Comparison of ENCODE assay signal across 28 cellular contexts in genomic region chr10:69182005-69182404, GRCh38. TPM values are rescaled to one million over a fixed set of nuclear protein-coding genes. Genes with fewer than 3 reads are reported as not detected.
DNase-seq lines count a peak whose midpoint lies in the region; ATAC-seq, FAIRE-seq and TF ChIP-seq lines count a peak whose summit lies in the region.
"Had no signal": no experiment of that assay in that cellular context is flagged by ENCODE, and none has a peak within 500 bp of the region (broad histone marks: within the 10 kb centered on the region; RNA-seq: fewer than 3 reads in every experiment).

No MANE protein-coding gene starts in this region.

- intact Hi-C loops in MCF 10A (cut with micrococcal nuclease) (no loop called here), breast epithelium (cut with DNase I; ENCODE audit: low total_unique reads) (no loop called here), K562 (cut with micrococcal nuclease) (no loop called here)

- H3K14ac ChIP-seq in trophoblast cell (ENCODE audit: low read length): no peak overlapping the region

- DNase-seq in MCF 10A (ENCODE audit: unreplicated experiment) (no peak), breast epithelium (ENCODE audit: low spot score in 2 of 2) (no peak), K562 (ENCODE audit: extremely low read depth in 1 of 4, low spot score in 3 of 4) (no peak), trophoblast cell (no peak), NOMO-1 treated with dmso at 0.1 percent for 144 hours (lab: John Stamatoyannopoulos, UW; ENCODE audit: unreplicated experiment) (no peak), HuH-7 (ENCODE audit: low spot score) (no peak)
- no peak for DNase-seq in stimulated activated naive CD8-positive, alpha-beta T cell treated with anti-CD3 and anti-CD28 coated beads, Interleukin-15, Interleukin-2, amounts not matched to agents 100 U/mL and 50 U/mL, for 24 hours
- DNase-seq: activated CD4-positive, alpha-beta T cell treated with anti-CD3 and anti-CD28 coated beads for 4 hours; activated naive CD4-positive, alpha-beta T cell treated with anti-CD3 and anti-CD28 coated beads, Interleukin-2, amount 50 U/mL, for 16 hours; AML-193; amniotic stem cell; foreskin fibroblast; GDM1; heart right ventricle; left cardiac atrium; NCI-H1436 treated with DMSO at 0.1 percent for 48 hours; NCI-H510A; uterus had no signal

- in situ Hi-C loops in K562 (cut with MboI): no loop called here

- H2AK5ac ChIP-seq in trophoblast cell (ENCODE audit: low read length): no peak overlapping the region

- peaks cover 31% of the 10 kb centered on the region for H3K36me3 Mint-ChIP-seq in MCF 10A (ENCODE audit: insufficient read depth, unreplicated experiment)

- H4K8ac ChIP-seq in trophoblast cell (ENCODE audit: low read depth, low read length): no peak overlapping the region

- H3K27me3 Mint-ChIP-seq in MCF 10A (ENCODE audit: insufficient read depth, unreplicated experiment): no peaks in the 10 kb centered on the region
- H3K27me3 Mint-ChIP-seq: memory B cell; stimulated activated naive CD8-positive, alpha-beta T cell treated with anti-CD3 and anti-CD28 coated beads, Interleukin-15, Interleukin-2, amounts not matched to agents 100 ng/mL and 50 ng/mL, for 24 hours had no signal

- BruUV-seq in MCF 10A (replicated peaks; lab: Mats Ljungman, UMichigan): no TSS peak
- BruUV-seq in K562 (replicated peaks; lab: Mats Ljungman, UMichigan): no TSS peak

- peak overlapping the region; percentile 26; the same call in 1 of the 2 replicates for H3K4me2 ChIP-seq in KMS-11
- H3K4me2 ChIP-seq in K562 (ENCODE audit: insufficient read depth, low read length): no peak overlapping the region
- no peak overlapping the region for H3K4me2 ChIP-seq in trophoblast cell (ENCODE audit: low read length)

- no peaks in the 10 kb centered on the region for H3K9me1 ChIP-seq in K562 (ENCODE audit: control insufficient read depth, insufficient read depth, low read length)

- H4K12ac ChIP-seq in trophoblast cell (ENCODE audit: low read depth, low read length): no peak overlapping the region

- H3K79me1 ChIP-seq in trophoblast cell (ENCODE audit: low read length): peaks cover 3% of the 10 kb centered on the region

- no peak overlapping the region for H3K23ac ChIP-seq in trophoblast cell (ENCODE audit: low read length)

- no peak overlapping the region for H3K9ac ChIP-seq in KMS-11
- H3K9ac ChIP-seq in K562 (ENCODE audit: insufficient read depth in 1 of 2, low read depth in 2 of 2, low read length in 2 of 2): no peak overlapping the region
- no peak overlapping the region for H3K9ac ChIP-seq in trophoblast cell (ENCODE audit: low read length)

- CTCF ChIA-PET in MCF 10A (lab: Yijun Ruan, JAX) (interaction anchor here (0.7 to 1.0 kb wide), 4 partner anchors 9 to 54 kb away, joined by 3 to 5 read pairs (median 3); no protein-coding TSS in a partner anchor), K562 (lab: Yijun Ruan, JAX; ENCODE audit: low intra/inter-chr PET ratio) (no interaction called here)

- H3K9me3 ChIP-seq in breast epithelium (no peaks in the 10 kb centered on the region), K562 (replicated peaks; ENCODE audit: control insufficient read depth, insufficient read depth, low read depth, low read length) (no peaks in the 10 kb centered on the region), trophoblast cell (ENCODE audit: insufficient read depth, low read depth, low read length) (peaks cover 2% of the 10 kb centered on the region)
- H3K9me3 ChIP-seq: heart right ventricle, thoracic aorta, uterus had no signal

- H3K4me3 ChIP-seq in breast epithelium (no peak overlapping the region), KMS-11 (IDR thresholded peaks at IDR 0.05; ENCODE audit: insufficient read depth, low read depth, low read length) (no peak overlapping the region), K562 (no peak overlapping the region), trophoblast cell (ENCODE audit: low read depth, low read length) (no peak overlapping the region)

- H2BK5ac ChIP-seq in trophoblast cell (ENCODE audit: low read depth, low read length, poor library complexity): no peak overlapping the region

- peaks cover 7 to 16% of the 10 kb centered on the region in 2 donors for H3K4me1 ChIP-seq in breast epithelium
- peaks cover 17% of the 10 kb centered on the region for H3K4me1 ChIP-seq in KMS-11 (ENCODE audit: low read depth, poor library complexity, severe bottlenecking)
- H3K4me1 ChIP-seq in K562 (replicated peaks in 1 of 2; ENCODE audit: control insufficient read depth in 2 of 2, insufficient read depth in 2 of 2, low read length in 2 of 2): peaks cover 7 to 8% of the 10 kb centered on the region in 2 experiments; a peak in 3 of 5 replicates
- H3K4me1 ChIP-seq in trophoblast cell (ENCODE audit: control insufficient read depth in 1 of 2, insufficient read depth in 2 of 2, low read length in 2 of 2): peaks cover 0 to 7% of the 10 kb centered on the region in 2 experiments
- H3K4me1 ChIP-seq: uterus had no signal

- WGBS in K562 (ENCODE audit: insufficient coverage, low coverage, missing lambda C conversion rate): 91% methylated on average over 4 of the region's 4 CpGs
- WGBS in trophoblast cell (ENCODE audit: extremely low coverage, insufficient coverage, insufficient read length): no CpG with 5 or more reads among the region's 4 CpGs

- H4K20me1 ChIP-seq in KMS-11 (ENCODE audit: insufficient read depth) (0 out of 2 replicates have a peak, but pooled peaks cover 3% of the 10 kb centered on the region), K562 (replicated peaks; ENCODE audit: control insufficient read depth, insufficient read depth, low read length) (peaks cover 4% of the 10 kb centered on the region; the same call in 1 of the 2 replicates)

- H3K36me3 ChIP-seq in breast epithelium: no peaks in the 10 kb centered on the region
- no peaks in the 10 kb centered on the region for H3K36me3 ChIP-seq in KMS-11 (ENCODE audit: insufficient read depth)
- H3K36me3 ChIP-seq in K562 (ENCODE audit: control insufficient read depth, insufficient read depth, low read length): peaks cover 47% of the 10 kb centered on the region
- peaks cover 3 to 8% of the 10 kb centered on the region in 2 experiments for H3K36me3 ChIP-seq in trophoblast cell (ENCODE audit: control insufficient read depth in 1 of 2, insufficient read depth in 2 of 2, low read length in 2 of 2)
- H3K36me3 ChIP-seq: thoracic aorta, uterus had no signal

- H4K91ac ChIP-seq in trophoblast cell (ENCODE audit: low read depth, low read length): no peak overlapping the region

- H3K27ac ChIP-seq in breast epithelium (no peak overlapping the region), KMS-11 (no peak overlapping the region), K562 (ENCODE audit: extremely low read depth, low read depth, low read length) (no peak overlapping the region), trophoblast cell (ENCODE audit: low read depth, low read length) (no peak overlapping the region)
- H3K27ac ChIP-seq: coronary artery, heart right ventricle, thoracic aorta, uterus had no signal

- H3K4me3 Mint-ChIP-seq in MCF 10A (ENCODE audit: unreplicated experiment): peak overlapping the region; percentile 92
- H3K4me3 Mint-ChIP-seq: memory B cell had no signal

- peak overlapping the region; percentile 52 for H3K4ac ChIP-seq in trophoblast cell (ENCODE audit: low read depth, low read length)

- H2BK120ac ChIP-seq in trophoblast cell (ENCODE audit: insufficient read depth, low read length, poor library complexity): no peak overlapping the region

- H3K79me2 ChIP-seq in KMS-11 (ENCODE audit: insufficient read depth, low read depth) (peaks cover 66% of the 10 kb centered on the region), K562 (ENCODE audit: control insufficient read depth, insufficient read depth, low read length) (peaks cover 72% of the 10 kb centered on the region), trophoblast cell (ENCODE audit: control insufficient read depth, insufficient read depth, low read length, poor library complexity) (peaks cover 8% of the 10 kb centered on the region)

- H3K18ac ChIP-seq in trophoblast cell (ENCODE audit: low read length): no peak overlapping the region

- TF ChIP-seq CTCF in MCF 10A (IDR thresholded peaks at IDR 0.05; ENCODE audit: unreplicated experiment) (no peak), breast epithelium (IDR thresholded peaks at IDR 0.05) (no peak), KMS-11 (conservative IDR thresholded peaks at IDR 0.05; ENCODE audit: low read depth, low read length) (no peak), K562 (IDR thresholded peaks at IDR 0.05 in 2 of 3, conservative IDR thresholded peaks at IDR 0.05 in 1 of 3; ENCODE audit: insufficient read depth in 2 of 3, low read depth in 1 of 3, low read length in 3 of 3) (no peak)

- no peak overlapping the region for H2BK12ac ChIP-seq in trophoblast cell (ENCODE audit: low read length)

- no peaks in the 10 kb centered on the region for H3K9me3 Mint-ChIP-seq in MCF 10A (ENCODE audit: unreplicated experiment)
- H3K9me3 Mint-ChIP-seq: memory B cell; stimulated activated naive CD8-positive, alpha-beta T cell treated with anti-CD3 and anti-CD28 coated beads, Interleukin-15, Interleukin-2, amounts not matched to agents 100 ng/mL and 50 ng/mL, for 24 hours had no signal

- no peak for ATAC-seq in K562
- ATAC-seq in stimulated activated naive CD8-positive, alpha-beta T cell treated with anti-CD3 and anti-CD28 coated beads, Interleukin-15, Interleukin-2, amounts not matched to agents 100 U/mL and 50 U/mL, for 24 hours: no peak
- ATAC-seq: heart right ventricle, left cardiac atrium, Right ventricle myocardium inferior, SK-N-SH treated with all-trans-retinoic acid at 6 μM for 48 hours had no signal

- no peak overlapping the region for H2AFZ ChIP-seq in KMS-11 (ENCODE audit: low read depth)
- no peak overlapping the region for H2AFZ ChIP-seq in K562 (ENCODE audit: low read depth, low read length)
- H2AFZ ChIP-seq in trophoblast cell (ENCODE audit: insufficient read depth, low read length, poor library complexity): no peak overlapping the region

- POLR2A ChIA-PET in MCF 10A (lab: Yijun Ruan, JAX) (no interaction called here), K562 (lab: Yijun Ruan, JAX) (interaction anchor here (0.7 kb wide), 1 partner anchor 152 kb away, joined by 4 read pairs; no protein-coding TSS in a partner anchor)

- TF ChIP-seq EP300 in K562 (IDR thresholded peaks at IDR 0.05; ENCODE audit: low read length): no peak

- no peak for TF ChIP-seq RAD21 in K562 (CRISPR knock-in tag; conservative IDR thresholded peaks at IDR 0.05 in 1 of 2, IDR thresholded peaks at IDR 0.05 in 1 of 2)

- TF ChIP-seq POLR2A in breast epithelium (IDR thresholded peaks at IDR 0.05): no peak
- no peak for TF ChIP-seq POLR2A in K562 (conservative IDR thresholded peaks at IDR 0.05)

- peaks cover 36% of the 10 kb centered on the region for H3K4me1 Mint-ChIP-seq in MCF 10A (ENCODE audit: insufficient read depth, unreplicated experiment)

- H3K27ac Mint-ChIP-seq in MCF 10A (ENCODE audit: low read depth, unreplicated experiment): no peak overlapping the region

- FAIRE-seq in K562 (lab: Jason Lieb, UNC): no peak
- FAIRE-seq: A204.1, H54 had no signal

- no peaks in the 10 kb centered on the region for H3K27me3 ChIP-seq in breast epithelium
- no peaks in the 10 kb centered on the region for H3K27me3 ChIP-seq in KMS-11 (ENCODE audit: insufficient read depth, low read depth)
- H3K27me3 ChIP-seq in K562 (ENCODE audit: control insufficient read depth in 2 of 2, insufficient read depth in 2 of 2, low read length in 2 of 2): no peaks in the 10 kb centered on the region
- no peaks in the 10 kb centered on the region for H3K27me3 ChIP-seq in trophoblast cell (ENCODE audit: insufficient read depth, low read length)
- H3K27me3 ChIP-seq: heart right ventricle, uterus had no signal

RNA-seq across cellular contexts. Expression of gene SUPV3L1, which starts 2.0 kb away (rescaled TPM):
- total RNA-seq in MCF 10A (2022): 65.1 and 73.6 TPM in 2 replicates
- 10 to 100 TPM; 24.3 to 40.1 (median 28.5) TPM for total RNA-seq in breast epithelium
- 72.0 and 118 TPM in 2 replicates for total RNA-seq in K562 (2011; cell fraction: chromatin; rRNA removed; ENCODE audit: low replicate concordance)
- 52.4 and 53.4 TPM in 2 replicates for total RNA-seq in K562 (2011; cell fraction: nucleolus; rRNA removed)
- total RNA-seq in K562 (2011; cell fraction: nucleoplasm; rRNA removed): 71.7 and 77.1 TPM in 2 replicates
- total RNA-seq in K562 (2014; rRNA removed): 69.9 and 81.4 TPM in 2 replicates
- 97.2 and 109 TPM in 2 replicates for total RNA-seq in K562 (2014; rRNA removed; fragmentation: Illumina TruSeq; extraction: Trizol)
- 84.7 and 85.0 TPM in 2 replicates for total RNA-seq in K562 (2015; rRNA removed; fragmentation: Illumina TruSeq; extraction: Trizol)
- 92.6 and 103 TPM in 2 replicates for total RNA-seq in K562 (2021)
- 83.3 and 94.8 TPM in 2 replicates for polyA plus RNA-seq in K562 (2011; rRNA removed)
- 51.6 and 77.5 TPM in 2 replicates for polyA plus RNA-seq in K562 (2011; cell fraction: cytosol; rRNA removed)
- polyA plus RNA-seq in K562 (2011; cell fraction: nucleus; rRNA removed): 58.7 and 70.3 TPM in 2 replicates
- 57.6 and 58.4 TPM in 2 replicates for polyA plus RNA-seq in K562 (2012)
- polyA plus RNA-seq in K562 (2014; fragmentation: Illumina TruSeq; extraction: Trizol): 116 and 156 TPM in 2 replicates
- 10 to 100 TPM; 45.2 to 66.1 TPM for polyA plus RNA-seq in K562 (2014; fragmentation: Nextera tagmentation; extraction: Ambion mirVana)
- polyA plus RNA-seq in K562 (2014; rRNA removed): 93.3 and 106 TPM in 2 replicates
- polyA minus RNA-seq in K562 (2011; rRNA and poly(A)+ RNA removed): 241 and 312 TPM in 2 replicates
- 89.6 and 115 TPM in 2 replicates for polyA minus RNA-seq in K562 (2011; cell fraction: cytosol; rRNA and poly(A)+ RNA removed)
- polyA minus RNA-seq in K562 (2011; cell fraction: nucleus; rRNA and poly(A)+ RNA removed): 27.6 and 48.0 TPM in 2 replicates
- 38.2 and 39.4 TPM in 2 replicates for polyA plus RNA-seq in trophoblast cell (2013)

RNA-seq across cellular contexts. Expression of gene HKDC1, which starts 38.1 kb away (rescaled TPM):
- 0.68 and 1.1 TPM in 2 replicates for total RNA-seq in MCF 10A (2022)
- total RNA-seq in breast epithelium: 1 to 10 TPM in 1 of 3 donors, under 1 TPM in 1, not detected in 1; 0.15 to 2.0 TPM
- total RNA-seq in K562 (2011; cell fraction: chromatin; rRNA removed; ENCODE audit: low replicate concordance): not detected in 2 replicates
- not detected in 2 replicates for total RNA-seq in K562 (2011; cell fraction: nucleolus; rRNA removed)
- total RNA-seq in K562 (2011; cell fraction: nucleoplasm; rRNA removed): not detected in 2 replicates
- 0.12 TPM in 1 of 2 replicates, not detected in the other for total RNA-seq in K562 (2014; rRNA removed)
- 0.19 and 0.22 TPM in 2 replicates for total RNA-seq in K562 (2014; rRNA removed; fragmentation: Illumina TruSeq; extraction: Trizol)
- total RNA-seq in K562 (2015; rRNA removed; fragmentation: Illumina TruSeq; extraction: Trizol): 0.08 TPM in 1 of 2 replicates, not detected in the other
- 0.04 TPM in 1 of 2 replicates, not detected in the other for total RNA-seq in K562 (2021)
- polyA plus RNA-seq in K562 (2011; rRNA removed): 0.07 TPM in 1 of 2 replicates, not detected in the other
- 0.06 and 0.51 TPM in 2 replicates for polyA plus RNA-seq in K562 (2011; cell fraction: cytosol; rRNA removed)
- 0.04 and 0.09 TPM in 2 replicates for polyA plus RNA-seq in K562 (2011; cell fraction: nucleus; rRNA removed)
- polyA plus RNA-seq in K562 (2012): 0.03 and 1.1 TPM in 2 replicates
- polyA plus RNA-seq in K562 (2014; fragmentation: Illumina TruSeq; extraction: Trizol): 0.28 TPM in 1 of 2 replicates, not detected in the other
- not detected for polyA plus RNA-seq in K562 (2014; fragmentation: Nextera tagmentation; extraction: Ambion mirVana)
- polyA plus RNA-seq in K562 (2014; rRNA removed): 0.15 and 0.53 TPM in 2 replicates
- not detected in 2 replicates for polyA minus RNA-seq in K562 (2011; rRNA and poly(A)+ RNA removed)
- polyA minus RNA-seq in K562 (2011; cell fraction: cytosol; rRNA and poly(A)+ RNA removed): not detected in 2 replicates
- polyA minus RNA-seq in K562 (2011; cell fraction: nucleus; rRNA and poly(A)+ RNA removed): not detected in 2 replicates
- polyA plus RNA-seq in trophoblast cell (2013): 2.5 and 2.8 TPM in 2 replicates
- total RNA-seq: pulmonary artery endothelial cell, Right ventricle myocardium inferior had no signal

RNA-seq across cellular contexts. Expression of gene VPS26A, which starts 58.0 kb away (rescaled TPM):
- 63.7 and 80.9 TPM in 2 replicates for total RNA-seq in MCF 10A (2022)
- 10 to 100 TPM; 32.1 to 56.0 (median 40.8) TPM for total RNA-seq in breast epithelium
- 5.9 and 44.1 TPM in 2 replicates for total RNA-seq in K562 (2011; cell fraction: chromatin; rRNA removed; ENCODE audit: low replicate concordance)
- total RNA-seq in K562 (2011; cell fraction: nucleolus; rRNA removed): 3.3 and 5.4 TPM in 2 replicates
- total RNA-seq in K562 (2011; cell fraction: nucleoplasm; rRNA removed): 12.9 and 27.5 TPM in 2 replicates
- total RNA-seq in K562 (2014; rRNA removed): 41.7 and 47.1 TPM in 2 replicates
- total RNA-seq in K562 (2014; rRNA removed; fragmentation: Illumina TruSeq; extraction: Trizol): 61.6 and 78.9 TPM in 2 replicates
- total RNA-seq in K562 (2015; rRNA removed; fragmentation: Illumina TruSeq; extraction: Trizol): 52.7 and 58.7 TPM in 2 replicates
- 80.9 and 83.1 TPM in 2 replicates for total RNA-seq in K562 (2021)
- 36.9 and 64.0 TPM in 2 replicates for polyA plus RNA-seq in K562 (2011; rRNA removed)
- 4.7 and 13.5 TPM in 2 replicates for polyA plus RNA-seq in K562 (2011; cell fraction: cytosol; rRNA removed)
- 4.1 and 7.3 TPM in 2 replicates for polyA plus RNA-seq in K562 (2011; cell fraction: nucleus; rRNA removed)
- polyA plus RNA-seq in K562 (2012): 70.0 and 81.1 TPM in 2 replicates
- 81.9 and 85.9 TPM in 2 replicates for polyA plus RNA-seq in K562 (2014; fragmentation: Illumina TruSeq; extraction: Trizol)
- polyA plus RNA-seq in K562 (2014; fragmentation: Nextera tagmentation; extraction: Ambion mirVana): 100 to 1,000 TPM; 117 to 137 TPM
- polyA plus RNA-seq in K562 (2014; rRNA removed): 63.2 and 69.3 TPM in 2 replicates
- 40.8 and 41.4 TPM in 2 replicates for polyA minus RNA-seq in K562 (2011; rRNA and poly(A)+ RNA removed)
- 18.8 and 21.5 TPM in 2 replicates for polyA minus RNA-seq in K562 (2011; cell fraction: cytosol; rRNA and poly(A)+ RNA removed)
- 2.8 and 6.4 TPM in 2 replicates for polyA minus RNA-seq in K562 (2011; cell fraction: nucleus; rRNA and poly(A)+ RNA removed)
- 45.2 and 45.4 TPM in 2 replicates for polyA plus RNA-seq in trophoblast cell (2013)
